Comparison of ENCODE assay signal across 1 cellular context in genomic region chr22:19291580-19292261, GRCh38.
TF ChIP-seq lines count a peak whose summit lies in the region.

Gene CLTCL1 (minus strand): TSS chr22:19291719. CDS start chr22:19291641, 78 bp downstream.

TF ChIP-seq in K562, 482 proteins besides CTCF, POLR2A, EP300 and RAD21 (continued from another document and continues in another):
- peak; percentile 92 for TF ChIP-seq NKRF (IDR thresholded peaks at IDR 0.05; ENCODE audit: borderline replicate concordance)
- TF ChIP-seq TSC22D4 (tag; IDR thresholded peaks at IDR 0.05), result 0 out of 2 replicates have a peak, but pooled peaks have one; percentile 12
- no peak for TF ChIP-seq RFX1 (IDR thresholded peaks at IDR 0.05)
- no peak for TF ChIP-seq ZNF507 (tag; conservative IDR thresholded peaks at IDR 0.05)
- TF ChIP-seq BCOR (IDR thresholded peaks at IDR 0.05), result peak; percentile 89
- TF ChIP-seq MCM5 (IDR thresholded peaks at IDR 0.05; ENCODE audit: low read depth), result no peak
- TF ChIP-seq TSHZ1 (CRISPR knock-in tag; IDR thresholded peaks at IDR 0.05), result no peak
- TF ChIP-seq ZNF717 (CRISPR knock-in tag; IDR thresholded peaks at IDR 0.05), result no peak
- TF ChIP-seq XRCC3 (IDR thresholded peaks at IDR 0.05), result no peak; the same call in 1 of the 2 replicates
- TF ChIP-seq FOXJ2 (tag; IDR thresholded peaks at IDR 0.05), result no peak
- peak; percentile 88 for TF ChIP-seq ZZZ3 (IDR thresholded peaks at IDR 0.05)
- TF ChIP-seq RBM39 (optimal IDR thresholded peaks at IDR 0.05; ENCODE audit: low read depth, low read length), result peak; percentile 58
- no peak for TF ChIP-seq CREBBP (IDR thresholded peaks at IDR 0.05; ENCODE audit: low read depth, low read length)
- TF ChIP-seq ZNF639 (CRISPR knock-in tag; conservative IDR thresholded peaks at IDR 0.05 in 1 of 2, IDR thresholded peaks at IDR 0.05 in 1 of 2), result no peak; a peak in 1 of 4 replicates
- peak; percentile 12; the same call in 1 of the 2 replicates for TF ChIP-seq KLF1 (tag; IDR thresholded peaks at IDR 0.05)
- TF ChIP-seq GTF2B (IDR thresholded peaks at IDR 0.05; ENCODE audit: extremely low read depth, insufficient read length), result no peak
- TF ChIP-seq SMARCE1 (IDR thresholded peaks at IDR 0.05), result peak; percentile 82
- TF ChIP-seq E2F3 (CRISPR knock-in tag; IDR thresholded peaks at IDR 0.05), result peak; percentile 85
- peak; percentile 32 for TF ChIP-seq PRDM10 (IDR thresholded peaks at IDR 0.05; ENCODE audit: partially characterized antibody)
- TF ChIP-seq SRSF9 (IDR thresholded peaks at IDR 0.05; ENCODE audit: borderline replicate concordance, low read depth, low read length), result no peak
- no peak for TF ChIP-seq BCL6 (CRISPR knock-in tag; IDR thresholded peaks at IDR 0.05)
- TF ChIP-seq TAF7 (tag; IDR thresholded peaks at IDR 0.05), result peak; percentile 88
- no peak; the same call in none of the 2 replicates for TF ChIP-seq TARDBP (IDR thresholded peaks at IDR 0.05)
- TF ChIP-seq STAT5A (IDR thresholded peaks at IDR 0.05; ENCODE audit: borderline replicate concordance, low read length), result no peak
- no peak for TF ChIP-seq SIX5 (IDR thresholded peaks at IDR 0.05; ENCODE audit: borderline replicate concordance in 1 of 2, insufficient read depth in 1 of 2, low read depth in 1 of 2, low read length in 2 of 2)
- TF ChIP-seq ZNF224 (CRISPR knock-in tag; IDR thresholded peaks at IDR 0.05), result peak; percentile 81; the same call in 1 of the 2 replicates
- peak; percentile 66 for TF ChIP-seq NUFIP1 (IDR thresholded peaks at IDR 0.05; ENCODE audit: partially characterized antibody)
- peak; percentile 97 for TF ChIP-seq DNMT1 (IDR thresholded peaks at IDR 0.05)
- no peak for TF ChIP-seq ZNF830 (CRISPR knock-in tag; IDR thresholded peaks at IDR 0.05)
- TF ChIP-seq SLC30A9 (CRISPR knock-in tag; IDR thresholded peaks at IDR 0.05), result no peak
- no peak for TF ChIP-seq CBX2 (IDR thresholded peaks at IDR 0.05; ENCODE audit: insufficient read depth, low read length, poor library complexity, severe bottlenecking)
- peak; percentile 79; the same call in 1 of the 2 replicates for TF ChIP-seq HNRNPL (IDR thresholded peaks at IDR 0.05; ENCODE audit: low read depth, low read length)
- TF ChIP-seq MYBL2 (IDR thresholded peaks at IDR 0.05; ENCODE audit: low read depth), result 0 out of 2 replicates have a peak, but pooled peaks have one; percentile 41
- no peak for TF ChIP-seq MYBL2 (CRISPR knock-in tag; IDR thresholded peaks at IDR 0.05; ENCODE audit: borderline replicate concordance)
- peak; percentile 23; the same call in 1 of the 2 replicates for TF ChIP-seq PKNOX1 (IDR thresholded peaks at IDR 0.05)
- TF ChIP-seq MYNN (IDR thresholded peaks at IDR 0.05), result peak; percentile 58; the same call in 1 of the 2 replicates
- TF ChIP-seq MYNN (CRISPR knock-in tag; IDR thresholded peaks at IDR 0.05), result no peak
- TF ChIP-seq TBL1XR1 (IDR thresholded peaks at IDR 0.05; ENCODE audit: low read length in 2 of 2), result peak in 1 of 2 experiments; percentile 18; a peak in 2 of 4 replicates
- peak; percentile 82 for TF ChIP-seq DPF2 (IDR thresholded peaks at IDR 0.05)
- TF ChIP-seq ZNF174 (CRISPR knock-in tag; IDR thresholded peaks at IDR 0.05), result no peak
- TF ChIP-seq ARNT (IDR thresholded peaks at IDR 0.05), result peak in 1 of 2 experiments; percentile 87; a peak in 3 of 4 replicates
- TF ChIP-seq ZFP1 (CRISPR knock-in tag; IDR thresholded peaks at IDR 0.05), result peak; percentile 55; the same call in 1 of the 2 replicates
- 0 out of 2 replicates have a peak, but pooled peaks have one; percentile 11 for TF ChIP-seq ZNF384 (IDR thresholded peaks at IDR 0.05; ENCODE audit: low read depth, low read length)
- TF ChIP-seq HNRNPK (IDR thresholded peaks at IDR 0.05; ENCODE audit: low read depth, low read length, poor library complexity, severe bottlenecking), result peak; percentile 98
- TF ChIP-seq WHSC1 (IDR thresholded peaks at IDR 0.05; ENCODE audit: low read length), result peak; percentile 81
- peak; percentile 95 for TF ChIP-seq ZNF232 (CRISPR knock-in tag; IDR thresholded peaks at IDR 0.05)
- no peak for TF ChIP-seq POLR3A (IDR thresholded peaks at IDR 0.05; ENCODE audit: borderline replicate concordance, extremely low read depth, insufficient read depth, insufficient read length)
- peak; percentile 98 for TF ChIP-seq PCBP1 (IDR thresholded peaks at IDR 0.05; ENCODE audit: low read depth, low read length, poor library complexity, severe bottlenecking)
- TF ChIP-seq SMARCA5 (IDR thresholded peaks at IDR 0.05), result no peak
- peak; percentile 98 for TF ChIP-seq HLTF (IDR thresholded peaks at IDR 0.05)
- TF ChIP-seq CBFB (CRISPR knock-in tag; IDR thresholded peaks at IDR 0.05), result no peak
- TF ChIP-seq CREM (IDR thresholded peaks at IDR 0.05; ENCODE audit: low read depth), result peak; percentile 62
- peak; percentile 76 to 87; a peak in 2 of 4 replicates for TF ChIP-seq SIN3A (IDR thresholded peaks at IDR 0.05; ENCODE audit: borderline replicate concordance in 2 of 2, control insufficient read depth in 1 of 2, low read depth in 2 of 2, low read length in 2 of 2)
- no peak for TF ChIP-seq BRD4 (IDR thresholded peaks at IDR 0.05)
- TF ChIP-seq NR3C1 (CRISPR knock-in tag; IDR thresholded peaks at IDR 0.05), result no peak
- TF ChIP-seq HCFC1 (IDR thresholded peaks at IDR 0.05; ENCODE audit: low read depth, low read length), result peak; percentile 43
- peak; percentile 22 for TF ChIP-seq CHD4 (IDR thresholded peaks at IDR 0.05; ENCODE audit: insufficient read depth, insufficient replicate concordance, low read depth, low read length, poor library complexity, severe bottlenecking)
- TF ChIP-seq TAL1 (IDR thresholded peaks at IDR 0.05), result peak; percentile 38; the same call in 1 of the 2 replicates
- TF ChIP-seq NFIC (IDR thresholded peaks at IDR 0.05), result peak; percentile 75
- no peak for TF ChIP-seq EWSR1 (IDR thresholded peaks at IDR 0.05; ENCODE audit: borderline replicate concordance, low read depth, partially characterized antibody)
- TF ChIP-seq ZNF740 (CRISPR knock-in tag; IDR thresholded peaks at IDR 0.05), result no peak
- TF ChIP-seq ZNF740 (tag; IDR thresholded peaks at IDR 0.05), result peak in 1 of 2 experiments; percentile 40; a peak in 1 of 4 replicates
- TF ChIP-seq HIVEP1 (CRISPR knock-in tag; IDR thresholded peaks at IDR 0.05), result peak; percentile 83
- TF ChIP-seq PRMT5 (CRISPR knock-in tag; IDR thresholded peaks at IDR 0.05), result peak; percentile 73; the same call in 1 of the 2 replicates
- TF ChIP-seq ZNF24 (IDR thresholded peaks at IDR 0.05), result peak; percentile 63; the same call in 1 of the 2 replicates
